In genomic region chr22:46092011-46092410, GRCh38 we compare ENCODE assay signal across 13 cellular contexts. TPM values are rescaled to one million over a fixed set of nuclear protein-coding genes. Genes with fewer than 3 reads are reported as not detected.
DNase-seq lines count a peak whose midpoint lies in the region; ATAC-seq, FAIRE-seq and TF ChIP-seq lines count a peak whose summit lies in the region.
"Had no signal": no experiment of that assay in that cellular context is flagged by ENCODE, and none has a peak within 500 bp of the region (broad histone marks: within the 10 kb centered on the region; RNA-seq: fewer than 3 reads in every experiment).

No MANE protein-coding gene starts in this region.

- H3K4me3 ChIP-seq in ascending aorta (no peak overlapping the region), gastroesophageal sphincter (no peak overlapping the region), pancreas (no peak overlapping the region), transverse colon (no peak overlapping the region)

- in situ Hi-C loops in transverse colon (cut with MboI; ENCODE audit: low pct_ligation_motif_present in 1 of 4, low pct_unique_long_range_greater_than_20kb in 1 of 4, low sequenced_read_pairs in 3 of 4) = no loop called here

- H3K9me3 ChIP-seq in ascending aorta = no peaks in the 10 kb centered on the region
- H3K9me3 ChIP-seq in gastroesophageal sphincter = no peaks in the 10 kb centered on the region
- no peaks in the 10 kb centered on the region for H3K9me3 ChIP-seq in pancreas
- H3K9me3 ChIP-seq in transverse colon = no peaks in the 10 kb centered on the region

- TF ChIP-seq EP300 in gastroesophageal sphincter (IDR thresholded peaks at IDR 0.05) (no peak), transverse colon (IDR thresholded peaks at IDR 0.05; ENCODE audit: low read depth) (no peak)

- intact Hi-C loops in ascending aorta (cut with DNase I) = no loop called here
- intact Hi-C loops in pancreas (cut with DNase I) = no loop called here
- intact Hi-C loops in transverse colon (cut with DNase I; ENCODE audit: low total_unique reads) = no loop called here

- 0% methylated on average over 1 of the region's 13 CpGs; no CpG with 5 or more reads in 1 of the 2 donors for WGBS in gastroesophageal sphincter (ENCODE audit: low coverage in 1 of 2), 2 donors
- WGBS in pancreas, 2 donors = 44 to 45% methylated on average over 13 of the region's 13 CpGs
- WGBS in transverse colon (ENCODE audit: low coverage in 1 of 2), 2 donors = 58% methylated on average over 13 of the region's 13 CpGs; no CpG with 5 or more reads in 1 of the 2 donors

- H3K27me3 ChIP-seq in ascending aorta = no peaks in the 10 kb centered on the region
- H3K27me3 ChIP-seq in gastroesophageal sphincter = no peaks in the 10 kb centered on the region
- H3K27me3 ChIP-seq in pancreas = no peaks in the 10 kb centered on the region
- H3K27me3 ChIP-seq in transverse colon = no peaks in the 10 kb centered on the region

- TF ChIP-seq POLR2A in gastroesophageal sphincter (IDR thresholded peaks at IDR 0.05) (no peak), transverse colon (IDR thresholded peaks at IDR 0.05) (no peak)

- DNase-seq in ascending aorta (ENCODE audit: low spot score in 2 of 2) (no peak), pancreas (peak in 3 of 6 donors; percentile 33 to 52 (median 34)), transverse colon (no peak), NCI-H2029 treated with DMSO at 0.1 percent for 48 hours (lab: John Stamatoyannopoulos, UW) (no peak), NCI-H2029 (lab: John Stamatoyannopoulos, UW) (no peak)
- DNase-seq: activated B cell treated with CpG ODN at 0.5 μM for 24 hours; activated naive CD4-positive, alpha-beta T cell treated with anti-CD3 and anti-CD28 coated beads for 36 hours; C1 segment of cervical spinal cord; EL; naive thymus-derived CD8-positive, alpha-beta T cell; SW 1271 had no signal

- peaks cover 8 to 31% of the 10 kb centered on the region in 2 donors for H3K36me3 ChIP-seq in ascending aorta
- peaks cover 0 to 40% of the 10 kb centered on the region in 2 donors for H3K36me3 ChIP-seq in gastroesophageal sphincter
- H3K36me3 ChIP-seq in pancreas = peaks cover 0 to 22% (median 20%) of the 10 kb centered on the region in 3 donors
- H3K36me3 ChIP-seq in transverse colon = no peaks in the 10 kb centered on the region

- H3K4me1 ChIP-seq in ascending aorta = peaks cover 45 to 93% of the 10 kb centered on the region in 2 donors
- H3K4me1 ChIP-seq in gastroesophageal sphincter = peaks cover under 1 to 100% (median 77%) of the 10 kb centered on the region in 3 donors
- peaks cover 45 to 53% (median 53%) of the 10 kb centered on the region in 3 donors for H3K4me1 ChIP-seq in pancreas
- peaks cover 25 to 75% (median 51%) of the 10 kb centered on the region in 4 donors for H3K4me1 ChIP-seq in transverse colon

- TF ChIP-seq CTCF in ascending aorta (IDR thresholded peaks at IDR 0.05) (no peak), gastroesophageal sphincter (IDR thresholded peaks at IDR 0.05) (no peak), pancreas (IDR thresholded peaks at IDR 0.05) (no peak), transverse colon (IDR thresholded peaks at IDR 0.05) (no peak)

- no peak for FAIRE-seq in pancreas (lab: Jason Lieb, UNC)

- ATAC-seq in gastroesophageal sphincter = no peak
- ATAC-seq in pancreas = no peak
- no peak for ATAC-seq in HG03175 (IDR thresholded peaks at IDR 0.05; ENCODE audit: unreplicated experiment)
- ATAC-seq: naive thymus-derived CD8-positive, alpha-beta T cell had no signal

- H3K27ac ChIP-seq in ascending aorta (peak overlapping the region; percentile 96 to 100), gastroesophageal sphincter (peak overlapping the region in 3 of 4 donors; percentile 97 to 99 (median 98)), pancreas (peak overlapping the region in 3 of 4 donors; percentile 15 to 93 (median 41)), transverse colon (peak overlapping the region; percentile 98 to 99 (median 98))

RNA-seq across cellular contexts. Expression of gene PPARA, which starts 58.3 kb away (rescaled TPM):
- 20.1 TPM for total RNA-seq in ascending aorta
- total RNA-seq in gastroesophageal sphincter = 10 to 100 TPM; 19.5 to 28.5 (median 26.9) TPM
- total RNA-seq in pancreas = 10 to 100 TPM; 13.8 to 24.5 (median 16.2) TPM
- 1 to 10 TPM; 4.1 to 6.1 TPM for polyA plus RNA-seq in pancreas
- 10 to 100 TPM; 52.0 to 88.1 (median 74.7) TPM for total RNA-seq in transverse colon

Comparison
In these comparisons a context has a peak if more than half of its experiments do, and no peak if none do; other contexts are left out.
1. H3K27ac ChIP-seq: peak in every context shown above with its lines; median percentile 98 in transverse colon; 98 in ascending aorta; 98 in gastroesophageal sphincter; 41 in pancreas.